Comparison of ENCODE assay signal across 16 cellular contexts in the genomic region with DNA sequence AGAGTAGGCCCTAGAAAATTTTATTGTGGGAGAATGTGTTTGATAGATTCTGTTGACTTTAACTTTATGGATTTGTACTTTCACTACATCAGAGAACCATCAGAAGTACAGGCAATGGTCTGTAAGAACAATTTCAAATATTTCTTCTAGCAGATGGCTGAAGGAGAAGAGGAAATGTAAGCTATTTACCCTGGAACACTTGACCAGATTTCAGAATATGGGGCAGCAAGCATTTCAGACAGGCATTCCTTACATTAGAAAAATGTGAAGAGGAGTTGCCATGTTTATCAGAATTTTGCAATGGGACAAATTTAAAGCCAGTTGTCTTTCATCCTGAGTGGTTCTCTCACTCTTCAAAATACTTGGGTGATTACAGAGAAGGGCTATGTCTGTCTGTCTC.
"Had no signal": no experiment of that assay in that cellular context is flagged by ENCODE, and none has a peak within 500 bp of the region (broad histone marks: within the 10 kb centered on the region; RNA-seq: fewer than 3 reads in every experiment).

No MANE protein-coding gene starts in this region.

- H3K36me3 ChIP-seq: ovary, uterus had no signal

- H3K4me1 ChIP-seq: uterus had no signal

- H3K4me1 Mint-ChIP-seq: central memory CD8-positive, alpha-beta T cell had no signal

- H3K27ac Mint-ChIP-seq: activated CD8-positive, alpha-beta T cell treated with anti-CD3 and anti-CD28 coated beads, Interleukin-2, amount 10 ng/mL, durations not matched to agents 7 days and 5 days; dendritic cell treated with granulocyte-macrophage colony-stimulating factor and Interleukin-4, amounts not matched to agents 40 ng/mL and 50 ng/mL, for 4 days; effector memory CD8-positive, alpha-beta T cell; nephron progenitor cell had no signal

- H3K27me3 Mint-ChIP-seq: dendritic cell treated with granulocyte-macrophage colony-stimulating factor and Interleukin-4, amounts not matched to agents 40 ng/mL and 50 ng/mL, for 4 days had no signal

- H3K27ac ChIP-seq: ovary, skin epidermis, uterus had no signal

- H3K9me3 ChIP-seq: ovary, uterus had no signal

- H3K4me3 ChIP-seq: lung, ovary, skin epidermis, uterus had no signal

- DNase-seq: activated CD4-positive, alpha-beta T cell treated with anti-CD3 and anti-CD28 coated beads for 4 hours; activated CD8-positive, alpha-beta memory T cell treated with anti-CD3 and anti-CD28 coated beads, Interleukin-2, amount 50 U/mL, for 48 hours; activated CD8-positive, alpha-beta T cell treated with anti-CD3 and anti-CD28 coated beads, Interleukin-2, amount 10 ng/mL, durations not matched to agents 7 days and 5 days; activated naive CD4-positive, alpha-beta T cell treated with Interleukin-2 at 50 U/mL for 16 hours; effector memory CD8-positive, alpha-beta T cell; erythroblast; hypothalamus; nephron progenitor cell; ovary; SW 1271; T-helper 9 cell; uterus had no signal

- H3K4me3 Mint-ChIP-seq: activated CD8-positive, alpha-beta T cell treated with anti-CD3 and anti-CD28 coated beads, Interleukin-2, amount 10 ng/mL, durations not matched to agents 7 days and 5 days; central memory CD8-positive, alpha-beta T cell; dendritic cell treated with granulocyte-macrophage colony-stimulating factor and Interleukin-4, amounts not matched to agents 40 ng/mL and 50 ng/mL, for 4 days; effector memory CD8-positive, alpha-beta T cell; nephron progenitor cell had no signal

- H3K9me3 Mint-ChIP-seq: nephron progenitor cell had no signal

- H3K27me3 ChIP-seq: ovary, uterus had no signal

- ATAC-seq: activated CD8-positive, alpha-beta T cell treated with anti-CD3 and anti-CD28 coated beads, Interleukin-2, amount 10 ng/mL, durations not matched to agents 7 days and 5 days; effector memory CD8-positive, alpha-beta T cell had no signal
